ENCODE assay signal across 18 cellular contexts in genomic region chr7:29877196-29877595, GRCh38.
A peak's percentile ranks its signal among the peaks of the same experiment; 100 is the strongest.
DNase-seq lines count a peak whose midpoint lies in the region; ATAC-seq, FAIRE-seq and TF ChIP-seq lines count a peak whose summit lies in the region.
"Had no signal": no experiment of that assay in that cellular context is flagged by ENCODE, and none has a peak within 500 bp of the region (broad histone marks: within the 10 kb centered on the region; RNA-seq: fewer than 3 reads in every experiment).

No MANE protein-coding gene starts in this region.

- CTCF ChIA-PET in activated CD4-positive, alpha-beta T cell treated with anti-CD3 and anti-CD28 coated beads for 36 hours (lab: Charles Lee): interaction anchor here (3.5 kb wide), 1 partner anchor 45 kb away, joined by 14 read pairs; no protein-coding TSS in a partner anchor

- WGBS in pancreas, 2 donors: 38 to 41% methylated on average over 3 of the region's 3 CpGs

- H3K36me3 Mint-ChIP-seq in activated CD4-positive, alpha-beta T cell treated with anti-CD3 and anti-CD28 coated beads for 36 hours (ENCODE audit: low read depth): no peaks in the 10 kb centered on the region
- H3K36me3 Mint-ChIP-seq: natural killer cell had no signal

- intact Hi-C loops in pancreas (cut with DNase I): no loop called here
- intact Hi-C loops in activated CD4-positive, alpha-beta T cell treated with anti-CD3 and anti-CD28 coated beads for 36 hours (cut with DNase I, micrococcal nuclease): loop anchor here in 1 of 2 experiments (5.0 kb wide), 1 partner anchor 185 kb away; no protein-coding TSS in a partner anchor

- TF ChIP-seq POLR2A in GM12891 (IDR thresholded peaks at IDR 0.05; ENCODE audit: low read depth, low read length): no peak

- H3K27me3 Mint-ChIP-seq in activated CD4-positive, alpha-beta T cell treated with anti-CD3 and anti-CD28 coated beads for 36 hours: peaks cover 5% of the 10 kb centered on the region

- no peak for TF ChIP-seq CTCF in cardiac fibroblast (IDR thresholded peaks at IDR 0.05; ENCODE audit: low read depth, low read length)
- TF ChIP-seq CTCF in pancreas (IDR thresholded peaks at IDR 0.05): no peak

- ATAC-seq in pancreas: peak in 3 of 4 donors; percentile 67 to 70 (median 69)
- ATAC-seq in activated CD4-positive, alpha-beta T cell treated with anti-CD3 and anti-CD28 coated beads for 36 hours: no peak
- ATAC-seq: activated naive CD8-positive, alpha-beta T cell treated with anti-CD3 and anti-CD28 coated beads, Interleukin-2, amount 50 U/mL, for 24 hours; foreskin keratinocyte; GM12878; lower lobe of right lung; natural killer cell had no signal

- H3K4me3 ChIP-seq in cardiac fibroblast (replicated peaks in 1 of 2; ENCODE audit: low read depth in 2 of 2, low read length in 2 of 2) (no peak overlapping the region), pancreas (no peak overlapping the region)
- H3K4me3 ChIP-seq: GM12878, lower lobe of right lung, stomach had no signal

- no peak for FAIRE-seq in pancreas (lab: Jason Lieb, UNC)
- FAIRE-seq in GM12891 (lab: Jason Lieb, UNC): no peak
- FAIRE-seq: GM12878 had no signal

- H3K27ac Mint-ChIP-seq in activated CD4-positive, alpha-beta T cell treated with anti-CD3 and anti-CD28 coated beads for 36 hours: no peak overlapping the region
- H3K27ac Mint-ChIP-seq: activated naive CD8-positive, alpha-beta T cell treated with anti-CD3 and anti-CD28 coated beads, Interleukin-2, amount 50 U/mL, for 24 hours; CD4-positive, alpha-beta T cell; natural killer cell had no signal

- H3K27ac ChIP-seq in pancreas: peak overlapping the region in 1 of 4 donors; percentile 34
- H3K27ac ChIP-seq: foreskin keratinocyte, lower lobe of right lung, RWPE1, stomach had no signal

- H3K4me1 Mint-ChIP-seq in activated CD4-positive, alpha-beta T cell treated with anti-CD3 and anti-CD28 coated beads for 36 hours: no peaks in the 10 kb centered on the region

- no peaks in the 10 kb centered on the region for H3K9me3 Mint-ChIP-seq in activated CD4-positive, alpha-beta T cell treated with anti-CD3 and anti-CD28 coated beads for 36 hours (ENCODE audit: low read depth)
- H3K9me3 Mint-ChIP-seq: activated naive CD8-positive, alpha-beta T cell treated with anti-CD3 and anti-CD28 coated beads, Interleukin-2, amount 50 U/mL, for 24 hours; CD4-positive, alpha-beta T cell; natural killer cell had no signal

- no peaks in the 10 kb centered on the region for H3K9me3 ChIP-seq in pancreas
- H3K9me3 ChIP-seq: lower lobe of right lung, stomach had no signal

- DNase-seq in NCI-H2227 (lab: John Stamatoyannopoulos, UW; ENCODE audit: unreplicated experiment) (peak; percentile 7), NCI-H2227 treated with DMSO at 0.1 percent for 48 hours (lab: John Stamatoyannopoulos, UW) (no peak), NCI-H146 treated with DMSO at 0.1 percent for 48 hours (lab: John Stamatoyannopoulos, UW; ENCODE audit: unreplicated experiment) (peak; percentile 14), cardiac fibroblast (ENCODE audit: low read depth in 2 of 2) (peak; percentile 5 to 33), pancreas (no peak), NCI-H128 (lab: John Stamatoyannopoulos, UW; ENCODE audit: unreplicated experiment) (no peak), GM12891 (ENCODE audit: insufficient read length, low spot score) (no peak)
- no peak for DNase-seq in activated CD4-positive, alpha-beta T cell treated with anti-CD3 and anti-CD28 coated beads for 36 hours
- DNase-seq: activated naive CD8-positive, alpha-beta T cell treated with anti-CD3 and anti-CD28 coated beads, Interleukin-2, amount 50 U/mL, for 24 hours; CD4-positive, alpha-beta T cell; foreskin keratinocyte; lower lobe of right lung; natural killer cell; NCI-H1105 treated with DMSO at 0.1 percent for 48 hours; stomach; T-helper 1 cell had no signal

- peaks cover 0 to 6% (median 0%) of the 10 kb centered on the region in 3 donors for H3K4me1 ChIP-seq in pancreas
- H3K4me1 ChIP-seq: foreskin keratinocyte, lower lobe of right lung had no signal

- no peak overlapping the region for H3K4me3 Mint-ChIP-seq in activated CD4-positive, alpha-beta T cell treated with anti-CD3 and anti-CD28 coated beads for 36 hours
- H3K4me3 Mint-ChIP-seq: activated naive CD8-positive, alpha-beta T cell treated with anti-CD3 and anti-CD28 coated beads, Interleukin-2, amount 50 U/mL, for 24 hours; CD4-positive, alpha-beta T cell; natural killer cell had no signal

- no peaks in the 10 kb centered on the region for H3K27me3 ChIP-seq in pancreas
- H3K27me3 ChIP-seq: stomach had no signal

- H3K36me3 ChIP-seq in pancreas: no peaks in the 10 kb centered on the region
- H3K36me3 ChIP-seq: lower lobe of right lung, stomach had no signal

- POLR2A ChIA-PET in activated CD4-positive, alpha-beta T cell treated with anti-CD3 and anti-CD28 coated beads for 36 hours (lab: Charles Lee): no interaction called here

TF ChIP-seq in GM12891, 5 proteins besides CTCF, POLR2A, EP300 and RAD21:
- TF ChIP-seq POU2F2 (IDR thresholded peaks at IDR 0.05; ENCODE audit: low read depth, low read length) (no peak), TAF1 (IDR thresholded peaks at IDR 0.05; ENCODE audit: low read depth, low read length) (no peak), PAX5 (IDR thresholded peaks at IDR 0.05; ENCODE audit: insufficient read depth, low read length, severe bottlenecking) (no peak), SPI1 (IDR thresholded peaks at IDR 0.05; ENCODE audit: low read depth, low read length) (no peak), POLR2AphosphoS5 (IDR thresholded peaks at IDR 0.05; ENCODE audit: low read depth, low read length) (no peak)

Comparison
In these comparisons a context has a peak if more than half of its experiments do, and no peak if none do; other contexts are left out.
1. DNase-seq: peak in NCI-H2227 (single experiment), NCI-H146 treated with DMSO at 0.1 percent for 48 hours (single experiment) and cardiac fibroblast (2 of 2); none in NCI-H2227 treated with DMSO at 0.1 percent for 48 hours (single experiment), pancreas (0 of 6), NCI-H128 (single experiment), activated CD4-positive, alpha-beta T cell treated with anti-CD3 and anti-CD28 coated beads for 36 hours (single experiment) and GM12891 (single experiment).